8 cellular contexts compared by ENCODE assay signal in genomic region chr6:32853541-32854375, GRCh38. TPM values are rescaled to one million over a fixed set of nuclear protein-coding genes. Genes with fewer than 3 reads are reported as not detected.
DNase-seq lines count a peak whose midpoint lies in the region; ATAC-seq and TF ChIP-seq lines count a peak whose summit lies in the region.

Gene PSMB9, plus strand, starts transcription at chr6:32854192. Its CDS starts 38 bp downstream, at chr6:32854230.
Gene TAP1, minus strand, starts transcription at chr6:32853704. Its CDS starts 68 bp downstream, at chr6:32853636.

- H3K27me3 ChIP-seq in trophoblast cell (ENCODE audit: insufficient read depth, low read length) (peaks cover 43% of the 10 kb centered on the region), tibial nerve (no peaks in the 10 kb centered on the region)

- peaks cover 2% of the 10 kb centered on the region for H3K27me3 Mint-ChIP-seq in HFFc6 (ENCODE audit: insufficient read depth)
- no peaks in the 10 kb centered on the region for H3K27me3 Mint-ChIP-seq in activated naive CD8-positive, alpha-beta T cell treated with anti-CD3 and anti-CD28 coated beads, Interleukin-2, amount 50 U/mL, for 24 hours

- peak; percentile 89 for ATAC-seq in activated naive CD8-positive, alpha-beta T cell treated with anti-CD3 and anti-CD28 coated beads, Interleukin-2, amount 50 U/mL, for 24 hours
- peak; percentile 97 for ATAC-seq in Right ventricle myocardium superior (ENCODE audit: poor library complexity)

- no peak within 1 kb of the TSS for H4K12ac ChIP-seq in trophoblast cell (ENCODE audit: low read depth, low read length)

- no CpG with 5 or more reads among the region's 68 CpGs for WGBS in trophoblast cell (ENCODE audit: extremely low coverage, insufficient coverage, insufficient read length)
- 0 to 2% methylated on average over 37 to 51 of the region's 68 CpGs for WGBS in tibial nerve, 2 donors

- no peak within 1 kb of the TSS for H3K14ac ChIP-seq in trophoblast cell (ENCODE audit: low read length)

- H3K79me2 ChIP-seq in trophoblast cell (ENCODE audit: control insufficient read depth, insufficient read depth, low read length, poor library complexity): no peaks in the 10 kb centered on the region

- H3K27ac Mint-ChIP-seq in HFFc6: peak within 1 kb of the TSS; percentile 97
- peak within 1 kb of the TSS; percentile 99 for H3K27ac Mint-ChIP-seq in activated naive CD8-positive, alpha-beta T cell treated with anti-CD3 and anti-CD28 coated beads, Interleukin-2, amount 50 U/mL, for 24 hours

- no peaks in the 10 kb centered on the region for H3K36me3 ChIP-seq in trophoblast cell (ENCODE audit: control insufficient read depth in 1 of 2, insufficient read depth in 2 of 2, low read length in 2 of 2)
- peaks cover 0 to 43% (median 8%) of the 10 kb centered on the region in 3 donors for H3K36me3 ChIP-seq in tibial nerve

- H3K9me3 ChIP-seq in trophoblast cell (ENCODE audit: insufficient read depth, low read depth, low read length): peaks cover 5% of the 10 kb centered on the region
- no peaks in the 10 kb centered on the region for H3K9me3 ChIP-seq in tibial nerve

- no peak within 1 kb of the TSS for H3K18ac ChIP-seq in trophoblast cell (ENCODE audit: low read length)

- H3K4me1 ChIP-seq in trophoblast cell (ENCODE audit: control insufficient read depth in 1 of 2, insufficient read depth in 2 of 2, low read length in 2 of 2) (peaks cover 17 to 20% of the 10 kb centered on the region in 2 experiments), tibial nerve (peaks cover 0 to 42% (median 19%) of the 10 kb centered on the region in 4 donors)

- peaks cover 18% of the 10 kb centered on the region for H3K36me3 Mint-ChIP-seq in HFFc6 (ENCODE audit: low read depth)
- peaks cover 67% of the 10 kb centered on the region for H3K36me3 Mint-ChIP-seq in activated naive CD8-positive, alpha-beta T cell treated with anti-CD3 and anti-CD28 coated beads, Interleukin-2, amount 50 U/mL, for 24 hours (ENCODE audit: low read depth)

- H2AFZ ChIP-seq in trophoblast cell (ENCODE audit: insufficient read depth, low read length, poor library complexity): peak within 1 kb of the TSS; percentile 50

- no peaks in the 10 kb centered on the region for H3K79me1 ChIP-seq in trophoblast cell (ENCODE audit: low read length)

- peak within 1 kb of the TSS; percentile 99 for H3K4me3 Mint-ChIP-seq in HFFc6
- peak within 1 kb of the TSS; percentile 94 for H3K4me3 Mint-ChIP-seq in activated naive CD8-positive, alpha-beta T cell treated with anti-CD3 and anti-CD28 coated beads, Interleukin-2, amount 50 U/mL, for 24 hours

- H3K4me2 ChIP-seq in trophoblast cell (ENCODE audit: low read length): peak within 1 kb of the TSS; percentile 85

- TF ChIP-seq EP300 in tibial nerve (IDR thresholded peaks at IDR 0.05): peak; percentile 77 to 90

- H3K27ac ChIP-seq in trophoblast cell (ENCODE audit: low read depth, low read length): no peak within 1 kb of the TSS
- peak within 1 kb of the TSS; percentile 97 to 100 (median 98) for H3K27ac ChIP-seq in tibial nerve

- H3K4me3 ChIP-seq in GM12864 (ENCODE audit: low read depth, low read length) (peak within 1 kb of the TSS; percentile 98), trophoblast cell (ENCODE audit: low read depth, low read length) (peak within 1 kb of the TSS; percentile 61), tibial nerve (peak within 1 kb of the TSS; percentile 78 to 99 (median 98))

- no peak within 1 kb of the TSS for H4K8ac ChIP-seq in trophoblast cell (ENCODE audit: low read depth, low read length)

- no peak within 1 kb of the TSS for H2BK12ac ChIP-seq in trophoblast cell (ENCODE audit: low read length)

- no peak within 1 kb of the TSS for H2BK120ac ChIP-seq in trophoblast cell (ENCODE audit: insufficient read depth, low read length, poor library complexity)

- H3K4ac ChIP-seq in trophoblast cell (ENCODE audit: low read depth, low read length): no peak within 1 kb of the TSS

- H3K23ac ChIP-seq in trophoblast cell (ENCODE audit: low read length): no peak within 1 kb of the TSS

- no peak within 1 kb of the TSS for H2BK5ac ChIP-seq in trophoblast cell (ENCODE audit: low read depth, low read length, poor library complexity)

- H2AK5ac ChIP-seq in trophoblast cell (ENCODE audit: low read length): no peak within 1 kb of the TSS

- no peak within 1 kb of the TSS for H4K91ac ChIP-seq in trophoblast cell (ENCODE audit: low read depth, low read length)

- peak; percentile 77 for TF ChIP-seq CTCF in GM12864 (IDR thresholded peaks at IDR 0.05; ENCODE audit: low read depth, low read length, missing control alignments)
- peak; percentile 85 for TF ChIP-seq CTCF in HFFc6 (IDR thresholded peaks at IDR 0.05)
- peak; percentile 79 to 96 (median 93) for TF ChIP-seq CTCF in tibial nerve (IDR thresholded peaks at IDR 0.05)

- H3K9me3 Mint-ChIP-seq in HFFc6: no peaks in the 10 kb centered on the region
- no peaks in the 10 kb centered on the region for H3K9me3 Mint-ChIP-seq in activated naive CD8-positive, alpha-beta T cell treated with anti-CD3 and anti-CD28 coated beads, Interleukin-2, amount 50 U/mL, for 24 hours

- DNase-seq in GM12864 (ENCODE audit: low read depth) (no peak), HFFc6 (peak; percentile 85), NAMALWA (ENCODE audit: low spot score) (peak; percentile 95), SW480 (ENCODE audit: low spot score) (peak; percentile 88), Right ventricle myocardium superior (peak; percentile 97), trophoblast cell (peak; percentile 98 to 99), tibial nerve (ENCODE audit: low spot score in 2 of 2) (peak; percentile 92 to 94)
- peak; percentile 95 for DNase-seq in activated naive CD8-positive, alpha-beta T cell treated with anti-CD3 and anti-CD28 coated beads, Interleukin-2, amount 50 U/mL, for 24 hours

- no peak within 1 kb of the TSS for H3K9ac ChIP-seq in trophoblast cell (ENCODE audit: low read length)

- intact Hi-C loops in Right ventricle myocardium superior (cut with DNase I): loop anchor here (2.0 kb wide), 1 partner anchor 15 kb away; the partner anchor contains the start of gene TAP2

- peak; percentile 86 to 90 for TF ChIP-seq POLR2A in tibial nerve (IDR thresholded peaks at IDR 0.05)

- H3K4me1 Mint-ChIP-seq in HFFc6 (ENCODE audit: low read depth): peaks cover 29% of the 10 kb centered on the region
- H3K4me1 Mint-ChIP-seq in activated naive CD8-positive, alpha-beta T cell treated with anti-CD3 and anti-CD28 coated beads, Interleukin-2, amount 50 U/mL, for 24 hours: peaks cover 62% of the 10 kb centered on the region

RNA-seq across cellular contexts. Expression of gene PSMB9, which starts in this region (rescaled TPM):
- 10 to 100 TPM in 4 of 6 experiments, 1 to 10 TPM in 2; 4.9 to 23.9 (median 20.9) TPM for total RNA-seq in HFFc6 (2021; fragmentation: NEBNext Ultra II Directional; extraction: Animal tissue kit (Norgen Biotek cat#: 25700))
- total RNA-seq in Right ventricle myocardium superior (12.6 TPM), tibial nerve (10 to 100 TPM; 18.4 to 34.3 (median 20.0) TPM)
- not detected in 2 replicates for polyA plus RNA-seq in trophoblast cell (2013)

RNA-seq across cellular contexts. Expression of gene TAP1, which starts in this region (rescaled TPM):
- 10 to 100 TPM; 29.9 to 42.6 (median 37.8) TPM for total RNA-seq in HFFc6 (2021; fragmentation: NEBNext Ultra II Directional; extraction: Animal tissue kit (Norgen Biotek cat#: 25700))
- total RNA-seq in Right ventricle myocardium superior (14.9 TPM), tibial nerve (10 to 100 TPM; 27.2 to 45.9 (median 34.4) TPM)
- 1.9 and 2.2 TPM in 2 replicates for polyA plus RNA-seq in trophoblast cell (2013)
